8 cellular contexts compared by ENCODE assay signal in the genomic region with DNA sequence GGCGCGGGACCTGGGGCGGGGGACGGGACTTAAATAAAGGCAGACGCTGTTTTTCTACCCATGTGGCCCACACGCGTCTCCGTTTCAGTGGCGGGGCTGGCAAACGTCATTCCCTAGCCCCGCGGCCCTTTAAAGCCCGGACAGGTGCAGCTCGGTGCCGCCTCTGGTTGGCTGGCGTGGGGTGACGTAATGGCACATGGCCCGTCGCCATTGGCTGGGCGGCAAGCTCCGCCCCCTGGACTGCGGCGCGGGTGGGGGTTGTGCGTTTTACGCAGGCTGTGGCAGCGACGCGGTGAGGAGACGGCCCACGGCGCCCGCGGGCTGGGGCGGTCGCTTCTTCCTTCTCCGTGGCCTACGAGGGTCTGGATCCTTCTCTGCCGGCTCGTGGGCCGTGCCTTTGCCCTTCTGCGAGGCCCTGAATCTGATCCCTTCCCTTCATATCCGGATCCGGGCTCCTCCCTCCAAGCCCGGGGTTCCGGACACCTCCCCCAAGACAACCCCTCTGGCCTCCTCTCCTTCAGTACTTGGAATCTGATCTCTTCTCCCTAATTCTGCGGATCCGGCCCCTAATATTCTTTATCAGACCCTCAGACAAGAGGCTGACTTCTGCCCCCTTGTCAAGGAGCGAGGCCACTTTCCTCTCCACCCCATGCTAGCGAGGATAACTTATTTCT. TPM values are rescaled to one million over a fixed set of nuclear protein-coding genes. Genes with fewer than 3 reads are reported as not detected.
DNase-seq lines count a peak whose midpoint lies in the region; ATAC-seq and TF ChIP-seq lines count a peak whose summit lies in the region.

TSS of gene CRELD1 (plus strand) at position 274 of the 674 bp plus-strand sequence. CDS start 605 bp downstream, outside the sequence.

- H3K9me3 ChIP-seq in aorta (ENCODE audit: control insufficient read depth, low read length) = no peaks in the 10 kb centered on the region

- H3K4me3 ChIP-seq in astrocyte of the cerebellum (ENCODE audit: low read depth, low read length) (peak within 1 kb of the TSS; percentile 67), aorta (ENCODE audit: low read length in 2 of 2) (peak within 1 kb of the TSS; percentile 61)

- peak; percentile 91 for ATAC-seq in GM18502 (IDR thresholded peaks at IDR 0.05; ENCODE audit: poor library complexity, unreplicated experiment)
- ATAC-seq in HG02885 (IDR thresholded peaks at IDR 0.05; ENCODE audit: poor library complexity, unreplicated experiment) = peak; percentile 87
- ATAC-seq in aorta (ENCODE audit: low FRiP score) = peak; percentile 97

- TF ChIP-seq CTCF in astrocyte of the cerebellum (IDR thresholded peaks at IDR 0.05; ENCODE audit: low read depth, low read length, missing control alignments) = no peak

- 0% methylated on average over 50 of the region's 50 CpGs for WGBS in aorta, 2 donors

- H3K27me3 ChIP-seq in aorta (ENCODE audit: control insufficient read depth in 1 of 2, insufficient read depth in 2 of 2, low read length in 1 of 2) = no peaks in the 10 kb centered on the region

- H3K4me1 ChIP-seq in aorta (ENCODE audit: control insufficient read depth in 1 of 2, insufficient read depth in 2 of 2, low read length in 2 of 2) = peaks cover 0 to 3% of the 10 kb centered on the region in 2 donors

- intact Hi-C loops in aorta (cut with DNase I) = loop anchor here in 1 of 2 donors (5.0 kb wide), 1 partner anchor 201 kb away; the partner anchor contains the start of gene BRPF1

- no peaks in the 10 kb centered on the region for H3K36me3 ChIP-seq in aorta (ENCODE audit: control insufficient read depth in 1 of 2, insufficient read depth in 2 of 2, low read length in 1 of 2)

- in situ Hi-C loops in astrocyte of the cerebellum (cut with HindIII; ENCODE audit: low sequenced_read_pairs) = loop anchor here (5.0 kb wide), 1 partner anchor 51 kb away; the partner anchor contains the start of gene CIDEC

- H3K27ac ChIP-seq in aorta (ENCODE audit: low read depth in 1 of 2, low read length in 2 of 2) = peak within 1 kb of the TSS; percentile 62 to 72

- peak; percentile 93 for DNase-seq in NCI-H2029 (lab: John Stamatoyannopoulos, UW)
- DNase-seq in T-helper 9 cell = peak; percentile 94
- peak; percentile 65 for DNase-seq in astrocyte of the cerebellum (ENCODE audit: low read depth)
- DNase-seq in hepatic stellate cell (ENCODE audit: low spot score) = peak; percentile 92
- DNase-seq in renal cortical epithelial cell (ENCODE audit: low read depth) = peak; percentile 84
- peak; percentile 96 to 98 for DNase-seq in aorta

RNA-seq across cellular contexts. Expression of gene CRELD1, which starts in this region (rescaled TPM):
- total RNA-seq in renal cortical epithelial cell (35.9 and 74.2 TPM in 2 replicates), aorta (10 to 100 TPM; 30.8 to 44.3 TPM)
- 10 to 100 TPM; 35.7 to 36.2 TPM for polyA plus RNA-seq in aorta

Comparison
In these comparisons a context has a peak if more than half of its experiments do, and no peak if none do; other contexts are left out.
1. Peak in every context shown above with its lines: DNase-seq, ATAC-seq, H3K4me3 ChIP-seq and H3K27ac ChIP-seq.